In the genomic region with DNA sequence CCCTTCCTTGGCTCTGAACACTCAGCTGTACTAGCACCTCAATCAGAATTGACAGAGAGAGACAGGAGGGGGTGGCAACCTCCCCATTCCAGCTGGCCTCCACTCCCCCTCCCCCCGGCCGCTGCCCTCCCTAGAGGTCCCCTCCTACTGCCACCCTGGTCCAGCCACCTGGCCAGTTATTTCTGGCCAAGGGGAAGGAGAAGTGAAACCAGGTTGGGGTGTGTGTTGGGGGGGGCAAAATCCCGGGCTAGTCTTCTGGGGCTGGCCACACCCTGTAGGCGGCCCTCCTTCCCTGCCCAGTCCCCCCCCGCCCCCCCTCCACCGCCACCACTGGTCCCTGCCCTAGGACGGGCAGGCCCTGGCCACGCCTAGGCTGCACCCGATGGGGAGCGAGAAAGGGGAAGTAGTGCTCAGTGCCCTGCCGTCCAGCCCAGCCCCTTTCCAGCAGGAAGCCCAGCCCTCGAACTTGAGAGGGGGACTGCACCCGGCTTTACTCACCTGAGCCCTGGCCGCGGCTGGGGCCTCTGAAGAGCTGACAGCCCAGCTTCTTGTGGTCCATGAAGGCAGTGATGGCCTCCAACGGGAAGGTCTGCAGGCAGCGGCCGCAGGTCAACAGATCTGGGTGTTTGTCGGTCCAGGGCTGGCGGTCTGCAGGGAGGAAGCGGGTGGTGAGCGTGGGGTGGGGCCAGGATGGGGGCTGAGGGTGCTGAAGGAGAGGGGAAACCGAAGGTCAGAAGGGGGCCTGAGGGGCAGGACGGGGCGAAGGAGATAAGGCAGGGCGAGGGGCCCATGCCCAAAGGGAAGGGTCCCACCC, we compare ENCODE assay signal across 8 cellular contexts. TPM values are rescaled to one million over a fixed set of nuclear protein-coding genes. Genes with fewer than 3 reads are reported as not detected.
DNase-seq lines count a peak whose midpoint lies in the region; ATAC-seq and TF ChIP-seq lines count a peak whose summit lies in the region.

No MANE protein-coding gene starts in this region.

- peak; percentile 72 for TF ChIP-seq POLR2A in GM18951 (IDR thresholded peaks at IDR 0.05; ENCODE audit: extremely low read depth, insufficient read depth, insufficient read length)

- peak overlapping the region; percentile 81 for H3K4me3 Mint-ChIP-seq in CD4-positive, alpha-beta T cell
- H3K4me3 Mint-ChIP-seq in activated T-helper 17 cell treated with anti-CD3 and anti-CD28 coated beads, Interleukin-2, amount 50 U/mL, for 72 hours: peak overlapping the region; percentile 82

- no peaks in the 10 kb centered on the region for H3K9me3 Mint-ChIP-seq in CD4-positive, alpha-beta T cell
- no peaks in the 10 kb centered on the region for H3K9me3 Mint-ChIP-seq in activated T-helper 17 cell treated with anti-CD3 and anti-CD28 coated beads, Interleukin-2, amount 50 U/mL, for 72 hours

- CTCF ChIA-PET in CD4-positive, alpha-beta T cell (lab: Charles Lee): interaction anchor here (1.5 kb wide), 1 partner anchor 17 kb away, joined by 3 read pairs; the partner anchor contains the start of gene PPP1R37

- peak overlapping the region; percentile 30 for H3K27ac Mint-ChIP-seq in CD4-positive, alpha-beta T cell
- H3K27ac Mint-ChIP-seq in activated T-helper 17 cell treated with anti-CD3 and anti-CD28 coated beads, Interleukin-2, amount 50 U/mL, for 72 hours: no peak overlapping the region

- intact Hi-C loops in CD4-positive, alpha-beta T cell (cut with DNase I, micrococcal nuclease): no loop called here
- intact Hi-C loops in Right ventricle myocardium inferior (cut with DNase I): no loop called here

- H3K27me3 ChIP-seq in CD4-positive, alpha-beta T cell (ENCODE audit: control insufficient read depth, insufficient read depth, low read length): no peaks in the 10 kb centered on the region

- peak overlapping the region; percentile 65 for H3K27ac ChIP-seq in CD4-positive, alpha-beta T cell (ENCODE audit: low read depth, low read length)

- in situ Hi-C loops in GM18951 (cut with MboI; ENCODE audit: low sequenced_read_pairs, unreplicated experiment): no loop called here

- H3K9me3 ChIP-seq in CD4-positive, alpha-beta T cell (ENCODE audit: control insufficient read depth, low read length): no peaks in the 10 kb centered on the region

- peaks cover 16% of the 10 kb centered on the region for H3K36me3 Mint-ChIP-seq in CD4-positive, alpha-beta T cell (ENCODE audit: low read depth)
- H3K36me3 Mint-ChIP-seq in activated T-helper 17 cell treated with anti-CD3 and anti-CD28 coated beads, Interleukin-2, amount 50 U/mL, for 72 hours (ENCODE audit: low read depth): peaks cover 25% of the 10 kb centered on the region

- no peaks in the 10 kb centered on the region for H3K27me3 Mint-ChIP-seq in CD4-positive, alpha-beta T cell
- H3K27me3 Mint-ChIP-seq in activated T-helper 17 cell treated with anti-CD3 and anti-CD28 coated beads, Interleukin-2, amount 50 U/mL, for 72 hours: no peaks in the 10 kb centered on the region

- DNase-seq in CD4-positive, alpha-beta T cell: peak in 5 of 10 experiments; percentile 16 to 43 (median 20)
- DNase-seq in NCI-H748 (lab: John Stamatoyannopoulos, UW; ENCODE audit: unreplicated experiment) (peak; percentile 83), Right ventricle myocardium inferior (ENCODE audit: missing footprints) (peak; percentile 92), omental fat pad (ENCODE audit: low spot score) (no peak), NCI-H2171 treated with DMSO at 0.1 percent for 48 hours (lab: John Stamatoyannopoulos, UW) (no peak)

- ATAC-seq in CD4-positive, alpha-beta T cell (ENCODE audit: poor library complexity): peak; percentile 8
- ATAC-seq in HG03066 (IDR thresholded peaks at IDR 0.05; ENCODE audit: low read depth, unreplicated experiment) (peak; percentile 59), Right ventricle myocardium inferior (peak; percentile 65), omental fat pad (ENCODE audit: low FRiP score) (peak; percentile 25)
- ATAC-seq in activated T-helper 17 cell treated with anti-CD3 and anti-CD28 coated beads, Interleukin-2, amount 50 U/mL, for 72 hours (replicated peaks): peak; percentile 54

- no peak for TF ChIP-seq CTCF in CD4-positive, alpha-beta T cell (IDR thresholded peaks at IDR 0.05)
- no peak for TF ChIP-seq CTCF in omental fat pad (IDR thresholded peaks at IDR 0.05)

- H3K4me1 Mint-ChIP-seq in CD4-positive, alpha-beta T cell (ENCODE audit: low read depth): peaks cover 33% of the 10 kb centered on the region
- peaks cover 11% of the 10 kb centered on the region for H3K4me1 Mint-ChIP-seq in activated T-helper 17 cell treated with anti-CD3 and anti-CD28 coated beads, Interleukin-2, amount 50 U/mL, for 72 hours

- POLR2A ChIA-PET in CD4-positive, alpha-beta T cell (lab: Charles Lee): interaction anchor here (1.0 to 2.8 kb wide), 4 partner anchors 16 to 103 kb away, joined by 4 to 9 read pairs (median 7); partner anchors contain the start of genes PPP1R37 and TRAPPC6A

RNA-seq across cellular contexts. Expression of gene ZNF296, which starts 0.9 kb away (rescaled TPM):
- 1 to 10 TPM; 2.0 to 2.4 TPM for total RNA-seq in CD4-positive, alpha-beta T cell
- total RNA-seq in activated T-helper 17 cell treated with anti-CD3 and anti-CD28 coated beads, Interleukin-2, amount 50 U/mL, for 72 hours: 10 to 100 TPM in 1 of 2 donors, 1 to 10 TPM in 1; 6.7 to 11.6 TPM
- total RNA-seq in Right ventricle myocardium inferior (0.19 TPM), omental fat pad (1 to 10 TPM in 2 of 4 donors, under 1 TPM in 2; 0.31 to 1.7 (median 1.1) TPM)

RNA-seq across cellular contexts. Expression of gene GEMIN7, which starts 3.6 kb away (rescaled TPM):
- total RNA-seq in CD4-positive, alpha-beta T cell: 1 to 10 TPM; 4.0 to 4.8 TPM
- total RNA-seq in activated T-helper 17 cell treated with anti-CD3 and anti-CD28 coated beads, Interleukin-2, amount 50 U/mL, for 72 hours: 10 to 100 TPM; 56.9 to 57.2 TPM
- total RNA-seq in Right ventricle myocardium inferior: 15.5 TPM
- 10 to 100 TPM; 22.2 to 34.1 (median 27.9) TPM for total RNA-seq in omental fat pad

RNA-seq across cellular contexts. Expression of gene PPP1R37, which starts 17.6 kb away (rescaled TPM):
- 10 to 100 TPM; 17.2 to 19.6 TPM for total RNA-seq in CD4-positive, alpha-beta T cell
- total RNA-seq in activated T-helper 17 cell treated with anti-CD3 and anti-CD28 coated beads, Interleukin-2, amount 50 U/mL, for 72 hours: 10 to 100 TPM; 19.8 to 27.7 TPM
- 15.1 TPM for total RNA-seq in Right ventricle myocardium inferior
- 10 to 100 TPM; 13.6 to 23.7 (median 19.4) TPM for total RNA-seq in omental fat pad

RNA-seq across cellular contexts. Expression of gene CLASRP, which starts 36.6 kb away (rescaled TPM):
- 100 to 1,000 TPM; 152 to 154 TPM for total RNA-seq in CD4-positive, alpha-beta T cell
- 10 to 100 TPM; 87.5 TPM for total RNA-seq in activated T-helper 17 cell treated with anti-CD3 and anti-CD28 coated beads, Interleukin-2, amount 50 U/mL, for 72 hours
- 33.4 TPM for total RNA-seq in Right ventricle myocardium inferior
- 10 to 100 TPM; 49.3 to 78.2 (median 73.4) TPM for total RNA-seq in omental fat pad

Comparison
In these comparisons a context has a peak if more than half of its experiments do, and no peak if none do; other contexts are left out.
1. ATAC-seq: peak in every context shown above with its lines; median percentile 65 in Right ventricle myocardium inferior; 59 in HG03066; 54 in activated T-helper 17 cell treated with anti-CD3 and anti-CD28 coated beads, Interleukin-2, amount 50 U/mL, for 72 hours; 25 in omental fat pad; 8 in CD4-positive, alpha-beta T cell.
2. DNase-seq: peak in NCI-H748 (single experiment) and Right ventricle myocardium inferior (single experiment); none in omental fat pad (single experiment) and NCI-H2171 treated with DMSO at 0.1 percent for 48 hours (single experiment).